Comparison of ENCODE assay signal across 15 cellular contexts in the genomic region with DNA sequence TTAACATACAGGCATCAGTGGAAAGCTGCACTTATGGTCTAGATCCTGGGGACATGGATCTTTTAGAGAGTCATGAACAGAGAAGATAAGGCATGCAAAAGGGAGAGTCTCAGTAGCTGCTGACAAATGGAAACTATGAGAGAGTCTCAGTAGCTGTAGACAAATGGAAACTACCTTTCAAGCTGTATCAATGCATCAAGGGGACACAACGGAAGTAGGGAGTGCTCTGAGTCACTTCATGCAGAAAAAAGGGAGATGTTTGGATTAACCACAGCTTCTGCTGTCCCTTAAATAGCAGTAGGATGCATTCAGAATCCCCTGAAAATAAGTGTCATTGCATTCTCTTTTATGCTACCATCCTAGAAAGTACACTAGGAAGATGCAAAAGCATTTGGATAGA.
A peak's percentile ranks its signal among the peaks of the same experiment; 100 is the strongest.
DNase-seq lines count a peak whose midpoint lies in the region; ATAC-seq and TF ChIP-seq lines count a peak whose summit lies in the region.
"Had no signal": no experiment of that assay in that cellular context is flagged by ENCODE, and none has a peak within 500 bp of the region (broad histone marks: within the 10 kb centered on the region; RNA-seq: fewer than 3 reads in every experiment).

No MANE protein-coding gene starts in this region.

- H3K27ac Mint-ChIP-seq in CD4-positive, alpha-beta T cell, result no peak overlapping the region
- H3K27ac Mint-ChIP-seq in activated T-cell treated with anti-CD3 and anti-CD28 coated beads, Interleukin-2, amount 50 U/mL, for 72 hours, result no peak overlapping the region
- H3K27ac Mint-ChIP-seq: activated CD4-positive, alpha-beta T cell treated with anti-CD3 and anti-CD28 coated beads, Interleukin-2, amount 10 ng/mL, durations not matched to agents 7 days and 5 days had no signal

- H3K9me3 ChIP-seq in CD4-positive, alpha-beta T cell (ENCODE audit: control insufficient read depth, low read length), result no peaks in the 10 kb centered on the region
- H3K9me3 ChIP-seq in spleen, result no peaks in the 10 kb centered on the region
- H3K9me3 ChIP-seq: BLaER1 treated with 17β-estradiol and CSF1 and Interleukin-3, amounts not matched to agents 10 nM and 100 nM; HAP-1; neutrophil had no signal

- peak; percentile 40 for DNase-seq in GM20000 (ENCODE audit: low spot score)
- no peak for DNase-seq in CD4-positive, alpha-beta T cell
- DNase-seq in LoVo (ENCODE audit: low spot score), result no peak
- DNase-seq in spleen, result no peak
- DNase-seq in activated T-cell treated with anti-CD3 and anti-CD28 coated beads, Interleukin-2, amount 50 U/mL, for 72 hours, result no peak
- DNase-seq: activated CD4-positive, alpha-beta T cell treated with anti-CD3 and anti-CD28 coated beads, Interleukin-2, amount 10 ng/mL, durations not matched to agents 7 days and 5 days; activated effector memory CD4-positive, alpha-beta T cell treated with anti-CD3 and anti-CD28 coated beads, Interleukin-2, amount 50 U/mL, for 16 hours; KG1; NCI-H2107 had no signal

- H3K27me3 ChIP-seq in CD4-positive, alpha-beta T cell (ENCODE audit: control insufficient read depth, insufficient read depth, low read length), result no peaks in the 10 kb centered on the region
- H3K27me3 ChIP-seq in spleen (replicated peaks in 1 of 7), result no peaks in the 10 kb centered on the region
- H3K27me3 ChIP-seq: BLaER1 treated with 17β-estradiol and CSF1 and Interleukin-3, amounts not matched to agents 10 nM and 100 nM; neutrophil had no signal

- no peaks in the 10 kb centered on the region for H3K36me3 Mint-ChIP-seq in CD4-positive, alpha-beta T cell (ENCODE audit: low read depth)
- H3K36me3 Mint-ChIP-seq in activated T-cell treated with anti-CD3 and anti-CD28 coated beads, Interleukin-2, amount 50 U/mL, for 72 hours (ENCODE audit: insufficient read depth in 2 of 2), result no peaks in the 10 kb centered on the region

- no peaks in the 10 kb centered on the region for H3K4me1 Mint-ChIP-seq in CD4-positive, alpha-beta T cell (ENCODE audit: low read depth)
- no peaks in the 10 kb centered on the region for H3K4me1 Mint-ChIP-seq in activated T-cell treated with anti-CD3 and anti-CD28 coated beads, Interleukin-2, amount 50 U/mL, for 72 hours (ENCODE audit: low read depth)
- H3K4me1 Mint-ChIP-seq: activated CD4-positive, alpha-beta T cell treated with anti-CD3 and anti-CD28 coated beads, Interleukin-2, amount 10 ng/mL, durations not matched to agents 7 days and 5 days had no signal

- POLR2A ChIA-PET in CD4-positive, alpha-beta T cell (lab: Charles Lee), result no interaction called here

- peak; percentile 87 for ATAC-seq in GM18519 (IDR thresholded peaks at IDR 0.05; ENCODE audit: low FRiP score, unreplicated experiment)
- peak; percentile 85 for ATAC-seq in HG02970 (IDR thresholded peaks at IDR 0.05; ENCODE audit: low FRiP score, unreplicated experiment)
- peak; percentile 86 for ATAC-seq in HG03571 (IDR thresholded peaks at IDR 0.05; ENCODE audit: unreplicated experiment)
- ATAC-seq in CD4-positive, alpha-beta T cell (ENCODE audit: poor library complexity), result no peak
- no peak for ATAC-seq in activated T-cell treated with anti-CD3 and anti-CD28 coated beads, Interleukin-2, amount 50 U/mL, for 72 hours (replicated peaks in 1 of 2)

- no peaks in the 10 kb centered on the region for H3K4me1 ChIP-seq in spleen
- H3K4me1 ChIP-seq: BLaER1 treated with 17β-estradiol and CSF1 and Interleukin-3, amounts not matched to agents 10 nM and 100 nM; HAP-1 had no signal

- CTCF ChIA-PET in CD4-positive, alpha-beta T cell (lab: Charles Lee), result interaction anchor here (1.3 kb wide), 1 partner anchor 12 kb away, joined by 3 read pairs; no protein-coding TSS in a partner anchor

- H3K4me3 ChIP-seq in spleen, result no peak overlapping the region
- H3K4me3 ChIP-seq: BLaER1 treated with 17β-estradiol and CSF1 and Interleukin-3, amounts not matched to agents 10 nM and 100 nM; HAP-1 had no signal

- no peak overlapping the region for H3K27ac ChIP-seq in CD4-positive, alpha-beta T cell (ENCODE audit: low read depth, low read length)
- H3K27ac ChIP-seq in spleen, result no peak overlapping the region
- H3K27ac ChIP-seq: BLaER1 treated with 17β-estradiol and CSF1 and Interleukin-3, amounts not matched to agents 10 nM and 100 nM; neutrophil had no signal

- H3K4me3 Mint-ChIP-seq in CD4-positive, alpha-beta T cell, result no peak overlapping the region
- H3K4me3 Mint-ChIP-seq in activated T-cell treated with anti-CD3 and anti-CD28 coated beads, Interleukin-2, amount 50 U/mL, for 72 hours, result no peak overlapping the region
- H3K4me3 Mint-ChIP-seq: activated CD4-positive, alpha-beta T cell treated with anti-CD3 and anti-CD28 coated beads, Interleukin-2, amount 10 ng/mL, durations not matched to agents 7 days and 5 days had no signal

- peaks cover 12% of the 10 kb centered on the region for H3K9me3 Mint-ChIP-seq in CD4-positive, alpha-beta T cell
- H3K9me3 Mint-ChIP-seq in activated T-cell treated with anti-CD3 and anti-CD28 coated beads, Interleukin-2, amount 50 U/mL, for 72 hours, result peaks cover 9 to 17% of the 10 kb centered on the region in 2 donors

- TF ChIP-seq POLR2A in spleen (IDR thresholded peaks at IDR 0.05), result no peak

- 33 to 59% (median 44%) methylated on average over 1 of the region's 1 CpG for WGBS in spleen, 5 donors

- intact Hi-C loops in CD4-positive, alpha-beta T cell (cut with DNase I, micrococcal nuclease), result no loop called here
- intact Hi-C loops in spleen (cut with DNase I; ENCODE audit: low total_unique reads), result no loop called here

- H3K27me3 Mint-ChIP-seq in CD4-positive, alpha-beta T cell, result no peaks in the 10 kb centered on the region
- no peaks in the 10 kb centered on the region for H3K27me3 Mint-ChIP-seq in activated T-cell treated with anti-CD3 and anti-CD28 coated beads, Interleukin-2, amount 50 U/mL, for 72 hours (ENCODE audit: low read depth)
- H3K27me3 Mint-ChIP-seq: activated CD4-positive, alpha-beta T cell treated with anti-CD3 and anti-CD28 coated beads, Interleukin-2, amount 10 ng/mL, durations not matched to agents 7 days and 5 days had no signal

- no peak for TF ChIP-seq CTCF in GM20000 (IDR thresholded peaks at IDR 0.05; ENCODE audit: extremely low read depth, missing control alignments)
- no peak for TF ChIP-seq CTCF in CD4-positive, alpha-beta T cell (IDR thresholded peaks at IDR 0.05)
- TF ChIP-seq CTCF in spleen (IDR thresholded peaks at IDR 0.05 in 8 of 11, conservative IDR thresholded peaks at IDR 0.05 in 3 of 11), result no peak

- H3K36me3 ChIP-seq in spleen, result no peaks in the 10 kb centered on the region
- H3K36me3 ChIP-seq: BLaER1 treated with 17β-estradiol and CSF1 and Interleukin-3, amounts not matched to agents 10 nM and 100 nM; HAP-1; neutrophil had no signal

Comparison
In these comparisons a context has a peak if more than half of its experiments do, and no peak if none do; other contexts are left out.
1. ATAC-seq: peak in GM18519 (single experiment), HG02970 (single experiment) and HG03571 (single experiment); none in CD4-positive, alpha-beta T cell (single experiment) and activated T-cell treated with anti-CD3 and anti-CD28 coated beads, Interleukin-2, amount 50 U/mL, for 72 hours (0 of 2).